1 cellular context compared by ENCODE assay signal in the genomic region with DNA sequence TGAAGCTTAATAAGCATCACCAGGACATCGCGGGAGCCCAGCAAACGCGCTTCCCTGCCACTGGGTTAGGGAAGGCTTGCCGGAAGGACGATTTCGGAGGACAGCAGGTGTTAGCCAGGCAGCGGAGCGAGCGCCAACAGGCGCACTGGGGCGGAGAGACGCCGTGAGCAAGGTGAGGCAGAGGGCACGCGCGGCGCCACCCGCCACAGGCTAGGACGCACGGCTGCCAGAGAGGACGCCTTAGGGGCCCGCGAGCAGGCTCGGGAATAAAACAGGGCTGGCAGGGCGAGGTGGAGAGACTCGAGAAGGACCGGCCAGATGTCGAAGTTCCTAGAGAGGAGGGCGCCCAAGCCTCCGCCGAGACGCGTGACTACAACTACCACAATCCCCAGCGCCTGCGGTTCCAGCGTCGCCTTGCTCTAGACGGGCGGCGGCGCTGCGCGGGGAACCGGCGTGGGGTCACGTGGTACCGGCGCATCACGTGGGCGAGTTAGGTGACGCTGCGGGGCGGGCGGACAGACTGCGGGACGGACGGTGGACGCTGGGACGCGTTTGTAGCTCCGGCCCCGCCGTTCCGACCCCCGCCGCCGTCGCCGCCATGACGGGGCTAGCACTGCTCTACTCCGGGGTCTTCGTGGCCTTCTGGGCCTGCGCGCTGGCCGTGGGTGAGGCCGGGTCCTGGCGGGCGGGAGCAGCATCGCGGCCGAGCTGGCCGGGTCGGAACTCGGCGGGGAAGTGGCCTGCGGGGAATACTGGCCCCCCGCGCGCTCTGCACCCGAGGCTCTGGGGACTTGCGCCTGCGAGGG.
TF ChIP-seq lines count a peak whose summit lies in the region.

A gene (plus strand): TSS at position 518 of the 806 bp plus-strand sequence. CDS start 81 bp downstream, at position 599.

TF ChIP-seq in K562, 482 proteins besides CTCF, POLR2A, EP300 and RAD21 (continued from another document and continues in another):
- TF ChIP-seq, protein P1, sequence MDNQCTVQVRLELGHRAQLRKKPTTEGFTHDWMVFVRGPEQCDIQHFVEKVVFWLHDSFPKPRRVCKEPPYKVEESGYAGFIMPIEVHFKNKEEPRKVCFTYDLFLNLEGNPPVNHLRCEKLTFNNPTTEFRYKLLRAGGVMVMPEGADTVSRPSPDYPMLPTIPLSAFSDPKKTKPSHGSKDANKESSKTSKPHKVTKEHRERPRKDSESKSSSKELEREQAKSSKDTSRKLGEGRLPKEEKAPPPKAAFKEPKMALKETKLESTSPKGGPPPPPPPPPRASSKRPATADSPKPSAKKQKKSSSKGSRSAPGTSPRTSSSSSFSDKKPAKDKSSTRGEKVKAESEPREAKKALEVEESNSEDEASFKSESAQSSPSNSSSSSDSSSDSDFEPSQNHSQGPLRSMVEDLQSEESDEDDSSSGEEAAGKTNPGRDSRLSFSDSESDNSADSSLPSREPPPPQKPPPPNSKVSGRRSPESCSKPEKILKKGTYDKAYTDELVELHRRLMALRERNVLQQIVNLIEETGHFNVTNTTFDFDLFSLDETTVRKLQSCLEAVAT (IDR thresholded peaks at IDR 0.05) = peak; percentile 3 to 82; a peak in 2 of 4 replicates
- TF ChIP-seq, protein P2, sequence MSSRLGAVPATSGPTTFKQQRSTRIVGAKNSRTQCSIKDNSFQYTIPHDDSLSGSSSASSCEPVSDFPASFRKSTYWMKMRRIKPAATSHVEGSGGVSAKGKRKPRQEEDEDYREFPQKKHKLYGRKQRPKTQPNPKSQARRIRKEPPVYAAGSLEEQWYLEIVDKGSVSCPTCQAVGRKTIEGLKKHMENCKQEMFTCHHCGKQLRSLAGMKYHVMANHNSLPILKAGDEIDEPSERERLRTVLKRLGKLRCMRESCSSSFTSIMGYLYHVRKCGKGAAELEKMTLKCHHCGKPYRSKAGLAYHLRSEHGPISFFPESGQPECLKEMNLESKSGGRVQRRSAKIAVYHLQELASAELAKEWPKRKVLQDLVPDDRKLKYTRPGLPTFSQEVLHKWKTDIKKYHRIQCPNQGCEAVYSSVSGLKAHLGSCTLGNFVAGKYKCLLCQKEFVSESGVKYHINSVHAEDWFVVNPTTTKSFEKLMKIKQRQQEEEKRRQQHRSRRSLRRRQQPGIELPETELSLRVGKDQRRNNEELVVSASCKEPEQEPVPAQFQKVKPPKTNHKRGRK (tag; IDR thresholded peaks at IDR 0.05) = no peak
- TF ChIP-seq SMAD3 (CRISPR knock-in tag; conservative IDR thresholded peaks at IDR 0.05) = no peak
- TF ChIP-seq, protein P3, sequence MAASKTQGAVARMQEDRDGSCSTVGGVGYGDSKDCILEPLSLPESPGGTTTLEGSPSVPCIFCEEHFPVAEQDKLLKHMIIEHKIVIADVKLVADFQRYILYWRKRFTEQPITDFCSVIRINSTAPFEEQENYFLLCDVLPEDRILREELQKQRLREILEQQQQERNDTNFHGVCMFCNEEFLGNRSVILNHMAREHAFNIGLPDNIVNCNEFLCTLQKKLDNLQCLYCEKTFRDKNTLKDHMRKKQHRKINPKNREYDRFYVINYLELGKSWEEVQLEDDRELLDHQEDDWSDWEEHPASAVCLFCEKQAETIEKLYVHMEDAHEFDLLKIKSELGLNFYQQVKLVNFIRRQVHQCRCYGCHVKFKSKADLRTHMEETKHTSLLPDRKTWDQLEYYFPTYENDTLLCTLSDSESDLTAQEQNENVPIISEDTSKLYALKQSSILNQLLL (CRISPR knock-in tag; IDR thresholded peaks at IDR 0.05; ENCODE audit: borderline replicate concordance) = no peak
- TF ChIP-seq RBFOX2 (IDR thresholded peaks at IDR 0.05; ENCODE audit: low read depth, low read length) = peak; percentile 96
- TF ChIP-seq, protein P4, sequence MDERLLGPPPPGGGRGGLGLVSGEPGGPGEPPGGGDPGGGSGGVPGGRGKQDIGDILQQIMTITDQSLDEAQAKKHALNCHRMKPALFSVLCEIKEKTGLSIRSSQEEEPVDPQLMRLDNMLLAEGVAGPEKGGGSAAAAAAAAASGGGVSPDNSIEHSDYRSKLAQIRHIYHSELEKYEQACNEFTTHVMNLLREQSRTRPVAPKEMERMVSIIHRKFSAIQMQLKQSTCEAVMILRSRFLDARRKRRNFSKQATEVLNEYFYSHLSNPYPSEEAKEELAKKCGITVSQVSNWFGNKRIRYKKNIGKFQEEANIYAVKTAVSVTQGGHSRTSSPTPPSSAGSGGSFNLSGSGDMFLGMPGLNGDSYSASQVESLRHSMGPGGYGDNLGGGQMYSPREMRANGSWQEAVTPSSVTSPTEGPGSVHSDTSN (CRISPR knock-in tag; IDR thresholded peaks at IDR 0.05; ENCODE audit: low read depth) = no peak
- TF ChIP-seq, protein P4 (tag; conservative IDR thresholded peaks at IDR 0.05; ENCODE audit: low read depth) = no peak
- peak; percentile 74; the same call in 1 of the 2 replicates for TF ChIP-seq BRD4 (IDR thresholded peaks at IDR 0.05)
- TF ChIP-seq PTRF (tag; IDR thresholded peaks at IDR 0.05) = no peak
- TF ChIP-seq PHF8 (IDR thresholded peaks at IDR 0.05; ENCODE audit: borderline replicate concordance, low read length) = peak; percentile 85; the same call in 1 of the 2 replicates
- no peak for TF ChIP-seq TCF7L2 (IDR thresholded peaks at IDR 0.05; ENCODE audit: low read depth, low read length)
- TF ChIP-seq, protein P5, sequence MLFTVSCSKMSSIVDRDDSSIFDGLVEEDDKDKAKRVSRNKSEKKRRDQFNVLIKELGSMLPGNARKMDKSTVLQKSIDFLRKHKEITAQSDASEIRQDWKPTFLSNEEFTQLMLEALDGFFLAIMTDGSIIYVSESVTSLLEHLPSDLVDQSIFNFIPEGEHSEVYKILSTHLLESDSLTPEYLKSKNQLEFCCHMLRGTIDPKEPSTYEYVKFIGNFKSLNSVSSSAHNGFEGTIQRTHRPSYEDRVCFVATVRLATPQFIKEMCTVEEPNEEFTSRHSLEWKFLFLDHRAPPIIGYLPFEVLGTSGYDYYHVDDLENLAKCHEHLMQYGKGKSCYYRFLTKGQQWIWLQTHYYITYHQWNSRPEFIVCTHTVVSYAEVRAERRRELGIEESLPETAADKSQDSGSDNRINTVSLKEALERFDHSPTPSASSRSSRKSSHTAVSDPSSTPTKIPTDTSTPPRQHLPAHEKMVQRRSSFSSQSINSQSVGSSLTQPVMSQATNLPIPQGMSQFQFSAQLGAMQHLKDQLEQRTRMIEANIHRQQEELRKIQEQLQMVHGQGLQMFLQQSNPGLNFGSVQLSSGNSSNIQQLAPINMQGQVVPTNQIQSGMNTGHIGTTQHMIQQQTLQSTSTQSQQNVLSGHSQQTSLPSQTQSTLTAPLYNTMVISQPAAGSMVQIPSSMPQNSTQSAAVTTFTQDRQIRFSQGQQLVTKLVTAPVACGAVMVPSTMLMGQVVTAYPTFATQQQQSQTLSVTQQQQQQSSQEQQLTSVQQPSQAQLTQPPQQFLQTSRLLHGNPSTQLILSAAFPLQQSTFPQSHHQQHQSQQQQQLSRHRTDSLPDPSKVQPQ (CRISPR knock-in tag; IDR thresholded peaks at IDR 0.05; ENCODE audit: borderline replicate concordance) = peak; percentile 87; the same call in 1 of the 2 replicates
- peak; percentile 9 to 76 (median 73) for TF ChIP-seq YY1 (IDR thresholded peaks at IDR 0.05; ENCODE audit: borderline replicate concordance in 1 of 3, control insufficient read depth in 1 of 3, extremely low read depth in 1 of 3, insufficient read depth in 3 of 3, insufficient read length in 1 of 3, insufficient replicate concordance in 2 of 3, low read depth in 1 of 3, low read length in 2 of 3)
- TF ChIP-seq, protein P6, sequence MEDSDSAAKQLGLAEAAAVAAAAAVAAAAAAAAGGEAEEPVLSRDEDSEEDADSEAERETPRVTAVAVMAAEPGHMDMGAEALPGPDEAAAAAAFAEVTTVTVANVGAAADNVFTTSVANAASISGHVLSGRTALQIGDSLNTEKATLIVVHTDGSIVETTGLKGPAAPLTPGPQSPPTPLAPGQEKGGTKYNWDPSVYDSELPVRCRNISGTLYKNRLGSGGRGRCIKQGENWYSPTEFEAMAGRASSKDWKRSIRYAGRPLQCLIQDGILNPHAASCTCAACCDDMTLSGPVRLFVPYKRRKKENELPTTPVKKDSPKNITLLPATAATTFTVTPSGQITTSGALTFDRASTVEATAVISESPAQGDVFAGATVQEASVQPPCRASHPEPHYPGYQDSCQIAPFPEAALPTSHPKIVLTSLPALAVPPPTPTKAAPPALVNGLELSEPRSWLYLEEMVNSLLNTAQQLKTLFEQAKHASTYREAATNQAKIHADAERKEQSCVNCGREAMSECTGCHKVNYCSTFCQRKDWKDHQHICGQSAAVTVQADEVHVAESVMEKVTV (CRISPR knock-in tag; IDR thresholded peaks at IDR 0.05) = no peak; the same call in 1 of the 2 replicates
- TF ChIP-seq, protein P7, sequence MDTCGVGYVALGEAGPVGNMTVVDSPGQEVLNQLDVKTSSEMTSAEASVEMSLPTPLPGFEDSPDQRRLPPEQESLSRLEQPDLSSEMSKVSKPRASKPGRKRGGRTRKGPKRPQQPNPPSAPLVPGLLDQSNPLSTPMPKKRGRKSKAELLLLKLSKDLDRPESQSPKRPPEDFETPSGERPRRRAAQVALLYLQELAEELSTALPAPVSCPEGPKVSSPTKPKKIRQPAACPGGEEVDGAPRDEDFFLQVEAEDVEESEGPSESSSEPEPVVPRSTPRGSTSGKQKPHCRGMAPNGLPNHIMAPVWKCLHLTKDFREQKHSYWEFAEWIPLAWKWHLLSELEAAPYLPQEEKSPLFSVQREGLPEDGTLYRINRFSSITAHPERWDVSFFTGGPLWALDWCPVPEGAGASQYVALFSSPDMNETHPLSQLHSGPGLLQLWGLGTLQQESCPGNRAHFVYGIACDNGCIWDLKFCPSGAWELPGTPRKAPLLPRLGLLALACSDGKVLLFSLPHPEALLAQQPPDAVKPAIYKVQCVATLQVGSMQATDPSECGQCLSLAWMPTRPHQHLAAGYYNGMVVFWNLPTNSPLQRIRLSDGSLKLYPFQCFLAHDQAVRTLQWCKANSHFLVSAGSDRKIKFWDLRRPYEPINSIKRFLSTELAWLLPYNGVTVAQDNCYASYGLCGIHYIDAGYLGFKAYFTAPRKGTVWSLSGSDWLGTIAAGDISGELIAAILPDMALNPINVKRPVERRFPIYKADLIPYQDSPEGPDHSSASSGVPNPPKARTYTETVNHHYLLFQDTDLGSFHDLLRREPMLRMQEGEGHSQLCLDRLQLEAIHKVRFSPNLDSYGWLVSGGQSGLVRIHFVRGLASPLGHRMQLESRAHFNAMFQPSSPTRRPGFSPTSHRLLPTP (IDR thresholded peaks at IDR 0.05; ENCODE audit: borderline replicate concordance, extremely low read depth, insufficient read length) = no peak
- TF ChIP-seq, protein P8, sequence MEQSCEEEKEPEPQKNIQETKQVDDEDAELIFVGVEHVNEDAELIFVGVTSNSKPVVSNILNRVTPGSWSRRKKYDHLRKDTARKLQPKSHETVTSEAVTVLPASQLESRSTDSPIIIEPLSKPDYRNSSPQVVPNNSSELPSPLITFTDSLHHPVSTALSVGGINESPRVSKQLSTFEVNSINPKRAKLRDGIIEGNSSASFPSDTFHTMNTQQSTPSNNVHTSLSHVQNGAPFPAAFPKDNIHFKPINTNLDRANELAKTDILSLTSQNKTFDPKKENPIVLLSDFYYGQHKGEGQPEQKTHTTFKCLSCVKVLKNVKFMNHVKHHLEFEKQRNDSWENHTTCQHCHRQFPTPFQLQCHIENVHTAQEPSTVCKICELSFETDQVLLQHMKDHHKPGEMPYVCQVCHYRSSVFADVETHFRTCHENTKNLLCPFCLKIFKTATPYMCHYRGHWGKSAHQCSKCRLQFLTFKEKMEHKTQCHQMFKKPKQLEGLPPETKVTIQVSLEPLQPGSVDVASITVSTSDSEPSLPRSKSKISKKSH (CRISPR knock-in tag; IDR thresholded peaks at IDR 0.05) = no peak
- TF ChIP-seq BRCA1 (IDR thresholded peaks at IDR 0.05) = no peak
- no peak for TF ChIP-seq BRCA1 (CRISPR knock-in tag; IDR thresholded peaks at IDR 0.05)
- no peak; the same call in 1 of the 2 replicates for TF ChIP-seq STAT5A (IDR thresholded peaks at IDR 0.05; ENCODE audit: borderline replicate concordance, low read length)
- TF ChIP-seq, protein P9, sequence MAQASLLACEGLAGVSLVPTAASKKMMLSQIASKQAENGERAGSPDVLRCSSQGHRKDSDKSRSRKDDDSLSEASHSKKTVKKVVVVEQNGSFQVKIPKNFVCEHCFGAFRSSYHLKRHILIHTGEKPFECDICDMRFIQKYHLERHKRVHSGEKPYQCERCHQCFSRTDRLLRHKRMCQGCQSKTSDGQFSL (CRISPR knock-in tag; IDR thresholded peaks at IDR 0.05) = 0 out of 2 replicates have a peak, but pooled peaks have one; percentile 7
- TF ChIP-seq, protein P9 (tag; IDR thresholded peaks at IDR 0.05) = no peak
- TF ChIP-seq ZNF184 (CRISPR knock-in tag; IDR thresholded peaks at IDR 0.05) = no peak
- 0 out of 2 replicates have a peak, but pooled peaks have one; percentile 48 for TF ChIP-seq SAFB (IDR thresholded peaks at IDR 0.05; ENCODE audit: borderline replicate concordance, low read depth, low read length)
- TF ChIP-seq, protein P10, sequence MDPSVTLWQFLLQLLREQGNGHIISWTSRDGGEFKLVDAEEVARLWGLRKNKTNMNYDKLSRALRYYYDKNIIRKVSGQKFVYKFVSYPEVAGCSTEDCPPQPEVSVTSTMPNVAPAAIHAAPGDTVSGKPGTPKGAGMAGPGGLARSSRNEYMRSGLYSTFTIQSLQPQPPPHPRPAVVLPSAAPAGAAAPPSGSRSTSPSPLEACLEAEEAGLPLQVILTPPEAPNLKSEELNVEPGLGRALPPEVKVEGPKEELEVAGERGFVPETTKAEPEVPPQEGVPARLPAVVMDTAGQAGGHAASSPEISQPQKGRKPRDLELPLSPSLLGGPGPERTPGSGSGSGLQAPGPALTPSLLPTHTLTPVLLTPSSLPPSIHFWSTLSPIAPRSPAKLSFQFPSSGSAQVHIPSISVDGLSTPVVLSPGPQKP (CRISPR knock-in tag; IDR thresholded peaks at IDR 0.05) = no peak
- TF ChIP-seq KLF1 (tag; IDR thresholded peaks at IDR 0.05) = 0 out of 2 replicates have a peak, but pooled peaks have one; percentile 16
